In the genomic region with DNA sequence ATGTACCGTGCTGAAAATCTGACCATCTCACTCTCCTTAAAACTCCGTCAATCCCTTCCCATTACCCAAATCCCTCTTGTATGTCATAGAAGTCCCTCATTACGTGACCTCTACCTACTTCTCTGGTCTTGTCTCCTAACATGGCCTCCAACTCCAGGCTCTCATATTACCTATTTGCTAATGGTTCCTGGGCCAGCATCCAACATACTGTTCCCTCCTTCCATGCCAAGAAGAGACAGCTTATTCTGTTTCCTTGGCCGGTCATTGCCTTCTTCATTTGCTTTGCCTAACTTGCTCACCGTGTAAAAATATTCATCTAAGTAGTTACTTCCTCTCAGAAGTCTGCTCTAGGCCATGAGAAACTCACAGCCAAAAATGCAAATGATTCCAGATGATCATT, we compare ENCODE assay signal across 21 cellular contexts. TPM values are rescaled to one million over a fixed set of nuclear protein-coding genes. Genes with fewer than 3 reads are reported as not detected.
A peak's percentile ranks its signal among the peaks of the same experiment; 100 is the strongest.
DNase-seq lines count a peak whose midpoint lies in the region; ATAC-seq and TF ChIP-seq lines count a peak whose summit lies in the region.
"Had no signal": no experiment of that assay in that cellular context is flagged by ENCODE, and none has a peak within 500 bp of the region (broad histone marks: within the 10 kb centered on the region; RNA-seq: fewer than 3 reads in every experiment).

No MANE protein-coding gene starts in this region.

- 0 out of 4 replicates have a peak overlapping the region, but pooled peaks of 1 of the 2 experiments have one; percentile 16 for H4K8ac ChIP-seq in IMR-90 (ENCODE audit: low read depth in 2 of 2, low read length in 2 of 2)

- no peak overlapping the region for H3K4ac ChIP-seq in IMR-90 (ENCODE audit: low read depth, low read length)

- H2AFZ ChIP-seq in IMR-90 (replicated peaks; ENCODE audit: low read length, poor library complexity), result no peak overlapping the region

- H3K36me3 ChIP-seq in IMR-90 (ENCODE audit: control insufficient read depth, insufficient read depth, low read length) (no peaks in the 10 kb centered on the region), body of pancreas (replicated peaks in 1 of 2; ENCODE audit: insufficient read depth in 1 of 2, low read depth in 2 of 2) (no peaks in the 10 kb centered on the region), transverse colon (no peaks in the 10 kb centered on the region)
- H3K36me3 ChIP-seq: BLaER1 treated with 17β-estradiol and CSF1 and Interleukin-3, amounts not matched to agents 10 nM and 100 nM; brain microvascular endothelial cell; neutrophil; right lobe of liver; thoracic aorta had no signal

- TF ChIP-seq CTCF in IMR-90 (conservative IDR thresholded peaks at IDR 0.05; ENCODE audit: low read depth, low read length) (no peak), body of pancreas (IDR thresholded peaks at IDR 0.05) (no peak), transverse colon (IDR thresholded peaks at IDR 0.05) (no peak)

- H3K9me3 ChIP-seq in IMR-90 (ENCODE audit: control insufficient read depth, insufficient read depth, low read length) (0 out of 2 replicates have a peak, but pooled peaks cover 2% of the 10 kb centered on the region), body of pancreas (no peaks in the 10 kb centered on the region), transverse colon (no peaks in the 10 kb centered on the region)
- H3K9me3 ChIP-seq: neutrophil, right lobe of liver had no signal

- H2AK5ac ChIP-seq in IMR-90 (ENCODE audit: low read depth, low read length), result peak overlapping the region; percentile 9; the same call in 1 of the 2 replicates

- TF ChIP-seq POLR2A in IMR-90 (IDR thresholded peaks at IDR 0.05; ENCODE audit: low read depth, low read length), result no peak
- no peak for TF ChIP-seq POLR2A in body of pancreas (IDR thresholded peaks at IDR 0.05)
- TF ChIP-seq POLR2A in transverse colon (IDR thresholded peaks at IDR 0.05), result no peak

- intact Hi-C loops in IMR-90 (cut with micrococcal nuclease) (no loop called here), body of pancreas (cut with DNase I) (no loop called here), transverse colon (cut with DNase I; ENCODE audit: low total_unique reads) (no loop called here)

- WGBS in IMR-90 (ENCODE audit: extremely low coverage in 2 of 2, insufficient read length in 1 of 2), 2 experiments, result 81% methylated on average over 4 of the region's 5 CpGs; no CpG with 5 or more reads in 1 of the 2 experiments
- 79 to 82% methylated on average over 5 of the region's 5 CpGs for WGBS in body of pancreas, 2 donors
- 79 to 82% methylated on average over 3 to 5 of the region's 5 CpGs for WGBS in transverse colon (ENCODE audit: low coverage in 1 of 2), 2 donors

- H3K18ac ChIP-seq in IMR-90 (ENCODE audit: low read depth, low read length), result no peak overlapping the region

- no peak overlapping the region for H2AK9ac ChIP-seq in IMR-90 (replicated peaks; ENCODE audit: low read depth, low read length, poor library complexity)

- H4K91ac ChIP-seq in IMR-90 (ENCODE audit: insufficient read depth, low read depth, low read length), result no peak overlapping the region

- no peak overlapping the region for H2BK5ac ChIP-seq in IMR-90 (ENCODE audit: low read depth, low read length, poor library complexity, severe bottlenecking)

- no TSS peak for BruUV-seq in IMR-90 (replicated peaks; lab: Mats Ljungman, UMichigan)

- H3K4me2 ChIP-seq in IMR-90 (ENCODE audit: low read depth, low read length), result no peak overlapping the region

- H2BK15ac ChIP-seq in IMR-90 (ENCODE audit: low read depth, low read length), result no peak overlapping the region

- peak; percentile 36 for DNase-seq in IMR-90
- DNase-seq in body of pancreas, result peak in 2 of 4 donors; percentile 17 to 49
- DNase-seq in iris pigment epithelial cell (ENCODE audit: low read depth), result peak; percentile 78
- no peak for DNase-seq in transverse colon
- DNase-seq in stimulated activated naive CD8-positive, alpha-beta T cell treated with anti-CD3 and anti-CD28 coated beads, Interleukin-15, Interleukin-2, amounts not matched to agents 100 U/mL and 50 U/mL, for 24 hours, result no peak
- DNase-seq: activated CD4-positive, alpha-beta T cell treated with anti-CD3 and anti-CD28 coated beads, Interleukin-2, amount 10 ng/mL, durations not matched to agents 7 days and 5 days; activated naive CD4-positive, alpha-beta T cell treated with anti-CD3 and anti-CD28 coated beads, Interleukin-2, amount 50 U/mL, for 16 hours; activated T-cell treated with anti-CD3 and anti-CD28 coated beads for 4 hours; brain microvascular endothelial cell; effector CD8-positive, alpha-beta T cell; foreskin melanocyte; GOT3; NCI-H1694 treated with DMSO at 0.1 percent for 48 hours; NCI-H526; stimulated activated CD4-positive, alpha-beta T cell treated with anti-CD3 and anti-CD28 coated beads, Interleukin-4, amount 100 ng/mL, for 1 hour had no signal

- peaks cover 5% of the 10 kb centered on the region for H3K4me1 ChIP-seq in IMR-90 (ENCODE audit: control insufficient read depth, insufficient read depth, low read length)
- H3K4me1 ChIP-seq in body of pancreas, result peaks cover 19% of the 10 kb centered on the region
- H3K4me1 ChIP-seq in transverse colon, result peaks cover 0 to 10% (median 4%) of the 10 kb centered on the region in 4 donors

- POLR2A ChIA-PET in IMR-90 (lab: Charles Lee; ENCODE audit: unreplicated experiment), result no interaction called here

- peak; percentile 29 for ATAC-seq in IMR-90 (ENCODE audit: low read depth)
- peak; percentile 34 for ATAC-seq in body of pancreas
- ATAC-seq in HG02973 (IDR thresholded peaks at IDR 0.05; ENCODE audit: unreplicated experiment), result no peak
- ATAC-seq in stimulated activated naive CD8-positive, alpha-beta T cell treated with anti-CD3 and anti-CD28 coated beads, Interleukin-15, Interleukin-2, amounts not matched to agents 100 U/mL and 50 U/mL, for 24 hours, result no peak
- ATAC-seq in GM18520 (IDR thresholded peaks at IDR 0.05; ENCODE audit: unreplicated experiment), result no peak

- H3K27me3 ChIP-seq in IMR-90 (ENCODE audit: control insufficient read depth, insufficient read depth, low read length) (no peaks in the 10 kb centered on the region), body of pancreas (no peaks in the 10 kb centered on the region), transverse colon (no peaks in the 10 kb centered on the region)
- H3K27me3 ChIP-seq: BLaER1 treated with 17β-estradiol and CSF1 and Interleukin-3, amounts not matched to agents 10 nM and 100 nM; brain microvascular endothelial cell; right lobe of liver had no signal

- H3K14ac ChIP-seq in IMR-90 (replicated peaks; ENCODE audit: low read depth, low read length), result no peak overlapping the region

- no peak overlapping the region for H2BK120ac ChIP-seq in IMR-90 (ENCODE audit: low read depth, low read length)

- H3K9me1 ChIP-seq in IMR-90 (ENCODE audit: insufficient read depth, low read length), result no peaks in the 10 kb centered on the region

- in situ Hi-C loops in IMR-90 (cut with MboI; ENCODE audit: low sequenced_read_pairs) (no loop called here), transverse colon (cut with MboI; ENCODE audit: low pct_ligation_motif_present in 1 of 4, low pct_unique_long_range_greater_than_20kb in 1 of 4, low sequenced_read_pairs in 3 of 4) (no loop called here)

- dilution Hi-C loops in IMR-90 (cut with HindIII; ENCODE audit: low sequenced_read_pairs, unreplicated experiment), result no loop called here

- no peak overlapping the region for H3K56ac ChIP-seq in IMR-90 (ENCODE audit: extremely low read depth, insufficient read depth, low read length)

- no peaks in the 10 kb centered on the region for H3K79me1 ChIP-seq in IMR-90 (ENCODE audit: low read depth in 1 of 2, low read length in 2 of 2)

- TF ChIP-seq EP300 in transverse colon (IDR thresholded peaks at IDR 0.05; ENCODE audit: low read depth), result no peak

- TF ChIP-seq RAD21 in IMR-90 (IDR thresholded peaks at IDR 0.05; ENCODE audit: low read length), result no peak

- H3K23ac ChIP-seq in IMR-90 (ENCODE audit: low read depth, low read length), result no peak overlapping the region

- no peak overlapping the region for H3K9ac ChIP-seq in IMR-90 (ENCODE audit: low read depth, low read length)
- H3K9ac ChIP-seq: BLaER1 treated with 17β-estradiol and CSF1 and Interleukin-3, amounts not matched to agents 10 nM and 100 nM had no signal

- no peak overlapping the region for H2BK20ac ChIP-seq in IMR-90 (ENCODE audit: low read depth, low read length)

- no peaks in the 10 kb centered on the region for H4K20me1 ChIP-seq in IMR-90 (ENCODE audit: insufficient read depth, low read length)
- H4K20me1 ChIP-seq: BLaER1 treated with 17β-estradiol and CSF1 and Interleukin-3, amounts not matched to agents 10 nM and 100 nM had no signal

- H3K4me3 ChIP-seq in IMR-90 (ENCODE audit: insufficient read depth, low read depth, low read length) (no peak overlapping the region), body of pancreas (no peak overlapping the region), transverse colon (no peak overlapping the region)
- H3K4me3 ChIP-seq: BLaER1 treated with 17β-estradiol and CSF1 and Interleukin-3, amounts not matched to agents 10 nM and 100 nM; right lobe of liver; thoracic aorta had no signal

- 0 out of 2 replicates have a peak overlapping the region, but pooled peaks have one; percentile 19 for H4K5ac ChIP-seq in IMR-90 (ENCODE audit: low read depth, low read length)

- no peak overlapping the region; the same call in 1 of the 2 replicates for H3K27ac ChIP-seq in IMR-90 (ENCODE audit: insufficient read depth, low read length)
- peak overlapping the region; percentile 50 to 77 (median 66) for H3K27ac ChIP-seq in body of pancreas
- H3K27ac ChIP-seq in transverse colon, result peak overlapping the region; percentile 9 to 71 (median 60)
- H3K27ac ChIP-seq: BLaER1 treated with 17β-estradiol and CSF1 and Interleukin-3, amounts not matched to agents 10 nM and 100 nM; brain microvascular endothelial cell; neutrophil; thoracic aorta had no signal

- CTCF ChIA-PET in IMR-90 (lab: Yijun Ruan, JAX), result no interaction called here

TF ChIP-seq in IMR-90, 13 proteins besides CTCF, POLR2A, EP300 and RAD21:
- TF ChIP-seq, protein P1, sequence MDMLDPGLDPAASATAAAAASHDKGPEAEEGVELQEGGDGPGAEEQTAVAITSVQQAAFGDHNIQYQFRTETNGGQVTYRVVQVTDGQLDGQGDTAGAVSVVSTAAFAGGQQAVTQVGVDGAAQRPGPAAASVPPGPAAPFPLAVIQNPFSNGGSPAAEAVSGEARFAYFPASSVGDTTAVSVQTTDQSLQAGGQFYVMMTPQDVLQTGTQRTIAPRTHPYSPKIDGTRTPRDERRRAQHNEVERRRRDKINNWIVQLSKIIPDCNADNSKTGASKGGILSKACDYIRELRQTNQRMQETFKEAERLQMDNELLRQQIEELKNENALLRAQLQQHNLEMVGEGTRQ (IDR thresholded peaks at IDR 0.05; ENCODE audit: low read depth, low read length), result no peak
- no peak for TF ChIP-seq BHLHE40 (IDR thresholded peaks at IDR 0.05; ENCODE audit: low read depth, low read length)
- no peak for TF ChIP-seq MAZ (IDR thresholded peaks at IDR 0.05; ENCODE audit: borderline replicate concordance, low read depth, low read length)
- no peak for TF ChIP-seq SMC3 (IDR thresholded peaks at IDR 0.05; ENCODE audit: low read depth, low read length)
TF ChIP-seq in IMR-90: peak in this region for 0.

RNA-seq across cellular contexts. Expression of a gene that starts 8.9 kb away (rescaled TPM):
- total RNA-seq in IMR-90 (2012; rRNA removed) (506 and 533 TPM in 2 replicates), body of pancreas (10 to 100 TPM; 48.1 to 82.5 TPM), transverse colon (100 to 1,000 TPM in 3 of 4 donors, 10 to 100 TPM in 1; 51.3 to 179 (median 136) TPM)
- 90.6 and 93.1 TPM in 2 replicates for polyA plus RNA-seq in IMR-90 (2012; rRNA removed)
- polyA plus RNA-seq in IMR-90 (2012; cell fraction: cytosol; rRNA removed), result 8.4 and 8.7 TPM in 2 replicates
- 3.7 and 44.6 TPM in 2 replicates for polyA plus RNA-seq in IMR-90 (2012; cell fraction: nucleus; rRNA removed; ENCODE audit: low replicate concordance)

Comparison
In these comparisons a context has a peak if more than half of its experiments do, and no peak if none do; other contexts are left out.
1. ATAC-seq: peak in IMR-90 (single experiment) and body of pancreas (single experiment); none in HG02973 (single experiment), stimulated activated naive CD8-positive, alpha-beta T cell treated with anti-CD3 and anti-CD28 coated beads, Interleukin-15, Interleukin-2, amounts not matched to agents 100 U/mL and 50 U/mL, for 24 hours (single experiment) and GM18520 (single experiment).
2. DNase-seq: peak in IMR-90 (single experiment) and iris pigment epithelial cell (single experiment); none in transverse colon (single experiment) and stimulated activated naive CD8-positive, alpha-beta T cell treated with anti-CD3 and anti-CD28 coated beads, Interleukin-15, Interleukin-2, amounts not matched to agents 100 U/mL and 50 U/mL, for 24 hours (single experiment).